ENCODE assay signal across 14 cellular contexts in the genomic region with DNA sequence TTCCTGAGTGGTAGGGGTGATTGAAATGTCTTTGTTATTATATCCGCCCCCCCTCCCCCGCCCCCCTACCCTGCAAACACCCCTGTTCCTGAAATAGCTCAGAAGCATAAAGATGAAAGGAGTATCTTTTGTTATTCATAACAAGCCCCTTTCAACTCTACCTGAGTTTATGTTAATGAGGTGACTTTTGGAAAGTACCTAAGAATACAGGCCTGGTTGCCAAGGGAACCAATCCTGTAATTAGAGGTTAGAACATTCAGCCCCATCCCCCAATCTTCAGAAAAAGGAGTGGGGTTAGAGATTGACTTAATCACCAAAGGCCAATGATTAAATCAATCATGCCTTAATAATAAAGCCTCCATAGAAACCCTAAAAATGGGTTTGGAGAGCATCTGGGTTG.
A peak's percentile ranks its signal among the peaks of the same experiment; 100 is the strongest.
DNase-seq lines count a peak whose midpoint lies in the region; ATAC-seq and TF ChIP-seq lines count a peak whose summit lies in the region.
"Had no signal": no experiment of that assay in that cellular context is flagged by ENCODE, and none has a peak within 500 bp of the region (broad histone marks: within the 10 kb centered on the region; RNA-seq: fewer than 3 reads in every experiment).

No MANE protein-coding gene starts in this region.

- H3K36me3 Mint-ChIP-seq in activated CD4-positive, alpha-beta memory T cell treated with anti-CD3 and anti-CD28 coated beads for 36 hours: peaks cover 3% of the 10 kb centered on the region
- H3K36me3 Mint-ChIP-seq in activated CD4-positive, alpha-beta memory T cell treated with anti-CD3 and anti-CD28 coated beads, Interleukin-2, amount 10 ng/mL, durations not matched to agents 7 days and 5 days (ENCODE audit: low read depth): no peaks in the 10 kb centered on the region
- H3K36me3 Mint-ChIP-seq in activated T-cell treated with anti-CD3 and anti-CD28 coated beads, Interleukin-2, amount 50 U/mL, for 72 hours (ENCODE audit: insufficient read depth in 2 of 2): no peaks in the 10 kb centered on the region
- no peaks in the 10 kb centered on the region for H3K36me3 Mint-ChIP-seq in stimulated activated naive B cell treated with anti-CD40 and anti-IgM and Interleukin-4, amounts not matched to agents 10 μg/mL and 1 μg/mL and 100 μg/mL, for 72 hours

- peaks cover 13% of the 10 kb centered on the region for H3K9me3 Mint-ChIP-seq in activated CD4-positive, alpha-beta memory T cell treated with anti-CD3 and anti-CD28 coated beads for 36 hours
- H3K9me3 Mint-ChIP-seq in activated CD4-positive, alpha-beta memory T cell treated with anti-CD3 and anti-CD28 coated beads, Interleukin-2, amount 10 ng/mL, durations not matched to agents 7 days and 5 days: peaks cover 2% of the 10 kb centered on the region
- H3K9me3 Mint-ChIP-seq in activated T-cell treated with anti-CD3 and anti-CD28 coated beads, Interleukin-2, amount 50 U/mL, for 72 hours: no peaks in the 10 kb centered on the region
- H3K9me3 Mint-ChIP-seq in stimulated activated naive B cell treated with anti-CD40 and anti-IgM and Interleukin-4, amounts not matched to agents 10 μg/mL and 1 μg/mL and 100 μg/mL, for 72 hours: peaks cover 0 to 4% of the 10 kb centered on the region in 2 donors

- H3K4me1 ChIP-seq in sigmoid colon: peaks cover 0 to 4% (median 2%) of the 10 kb centered on the region in 4 donors
- H3K4me1 ChIP-seq: left lung had no signal

- TF ChIP-seq CTCF in sigmoid colon (IDR thresholded peaks at IDR 0.05): no peak

- POLR2A ChIA-PET in activated CD4-positive, alpha-beta memory T cell treated with anti-CD3 and anti-CD28 coated beads for 36 hours (lab: Charles Lee): no interaction called here
- POLR2A ChIA-PET in activated CD4-positive, alpha-beta memory T cell treated with anti-CD3 and anti-CD28 coated beads, Interleukin-2, amount 10 ng/mL, durations not matched to agents 7 days and 5 days (lab: Charles Lee): no interaction called here

- intact Hi-C loops in activated CD4-positive, alpha-beta memory T cell treated with anti-CD3 and anti-CD28 coated beads for 36 hours (cut with micrococcal nuclease): no loop called here
- intact Hi-C loops in sigmoid colon (cut with DNase I): no loop called here

- no peak overlapping the region for H3K27ac ChIP-seq in sigmoid colon
- H3K27ac ChIP-seq: left lung had no signal

- no peak for TF ChIP-seq POLR2A in sigmoid colon (IDR thresholded peaks at IDR 0.05)

- no peak for TF ChIP-seq EP300 in sigmoid colon (IDR thresholded peaks at IDR 0.05)

- no peak overlapping the region for H3K4me3 ChIP-seq in sigmoid colon
- H3K4me3 ChIP-seq: left lung, tibial nerve had no signal

- H3K27me3 ChIP-seq in sigmoid colon: no peaks in the 10 kb centered on the region
- H3K27me3 ChIP-seq: left lung, tibial nerve had no signal

- no peaks in the 10 kb centered on the region for H3K9me3 ChIP-seq in sigmoid colon

- DNase-seq in activated CD4-positive, alpha-beta memory T cell treated with anti-CD3 and anti-CD28 coated beads for 36 hours: peak; percentile 13
- no peak for DNase-seq in activated CD4-positive, alpha-beta memory T cell treated with anti-CD3 and anti-CD28 coated beads, Interleukin-2, amount 10 ng/mL, durations not matched to agents 7 days and 5 days
- DNase-seq in activated T-cell treated with anti-CD3 and anti-CD28 coated beads, Interleukin-2, amount 50 U/mL, for 72 hours: peak; percentile 15 to 25
- no peak for DNase-seq in stimulated activated naive B cell treated with anti-CD40 and anti-IgM and Interleukin-4, amounts not matched to agents 10 μg/mL and 1 μg/mL and 100 μg/mL, for 72 hours
- DNase-seq in sigmoid colon (no peak), hepatic stellate cell (ENCODE audit: low spot score) (no peak)
- DNase-seq: Kasumi-1, left lung, NCI-H526, SW 1271 had no signal

- ATAC-seq in HG02798 (IDR thresholded peaks at IDR 0.05; ENCODE audit: poor library complexity, unreplicated experiment): peak; percentile 63
- ATAC-seq in activated T-cell treated with anti-CD3 and anti-CD28 coated beads, Interleukin-2, amount 50 U/mL, for 72 hours (replicated peaks in 1 of 2): peak; percentile 85
- peak; percentile 50 for ATAC-seq in stimulated activated naive B cell treated with anti-CD40 and anti-IgM and Interleukin-4, amounts not matched to agents 10 μg/mL and 1 μg/mL and 100 μg/mL, for 72 hours (replicated peaks)
- ATAC-seq in GM19023 (IDR thresholded peaks at IDR 0.05; ENCODE audit: unreplicated experiment): no peak
- ATAC-seq: left lung had no signal

- H3K4me3 Mint-ChIP-seq in activated CD4-positive, alpha-beta memory T cell treated with anti-CD3 and anti-CD28 coated beads for 36 hours: no peak overlapping the region
- no peak overlapping the region for H3K4me3 Mint-ChIP-seq in activated CD4-positive, alpha-beta memory T cell treated with anti-CD3 and anti-CD28 coated beads, Interleukin-2, amount 10 ng/mL, durations not matched to agents 7 days and 5 days
- peak overlapping the region in 1 of 2 donors; percentile 20 for H3K4me3 Mint-ChIP-seq in activated T-cell treated with anti-CD3 and anti-CD28 coated beads, Interleukin-2, amount 50 U/mL, for 72 hours
- H3K4me3 Mint-ChIP-seq in stimulated activated naive B cell treated with anti-CD40 and anti-IgM and Interleukin-4, amounts not matched to agents 10 μg/mL and 1 μg/mL and 100 μg/mL, for 72 hours: no peak overlapping the region
- H3K4me3 Mint-ChIP-seq: activated T-helper 1 cell treated with anti-CD3 and anti-CD28 coated beads, Interleukin-12 subunit alpha, Interleukin-12 subunit beta, Interleukin-2, Interleukin-4 antibody, amounts not matched to agents 30 ng/mL and 10 ng/mL and 1 ng/mL, durations not matched to agents 14 hours and 24 hours and 36 hours had no signal

- peaks cover 23% of the 10 kb centered on the region for H3K4me1 Mint-ChIP-seq in activated CD4-positive, alpha-beta memory T cell treated with anti-CD3 and anti-CD28 coated beads for 36 hours (ENCODE audit: low read depth)
- H3K4me1 Mint-ChIP-seq in activated CD4-positive, alpha-beta memory T cell treated with anti-CD3 and anti-CD28 coated beads, Interleukin-2, amount 10 ng/mL, durations not matched to agents 7 days and 5 days: no peaks in the 10 kb centered on the region
- peaks cover 13% of the 10 kb centered on the region for H3K4me1 Mint-ChIP-seq in activated T-cell treated with anti-CD3 and anti-CD28 coated beads, Interleukin-2, amount 50 U/mL, for 72 hours (ENCODE audit: low read depth)
- H3K4me1 Mint-ChIP-seq in stimulated activated naive B cell treated with anti-CD40 and anti-IgM and Interleukin-4, amounts not matched to agents 10 μg/mL and 1 μg/mL and 100 μg/mL, for 72 hours: peaks cover 4 to 7% of the 10 kb centered on the region in 2 donors

- peak overlapping the region; percentile 69 for H3K27ac Mint-ChIP-seq in activated CD4-positive, alpha-beta memory T cell treated with anti-CD3 and anti-CD28 coated beads for 36 hours
- H3K27ac Mint-ChIP-seq in activated CD4-positive, alpha-beta memory T cell treated with anti-CD3 and anti-CD28 coated beads, Interleukin-2, amount 10 ng/mL, durations not matched to agents 7 days and 5 days: no peak overlapping the region
- no peak overlapping the region for H3K27ac Mint-ChIP-seq in activated T-cell treated with anti-CD3 and anti-CD28 coated beads, Interleukin-2, amount 50 U/mL, for 72 hours
- H3K27ac Mint-ChIP-seq in stimulated activated naive B cell treated with anti-CD40 and anti-IgM and Interleukin-4, amounts not matched to agents 10 μg/mL and 1 μg/mL and 100 μg/mL, for 72 hours: no peak overlapping the region

- 25 to 55% methylated on average over 2 of the region's 2 CpGs for WGBS in sigmoid colon, 2 donors

- no peaks in the 10 kb centered on the region for H3K27me3 Mint-ChIP-seq in activated CD4-positive, alpha-beta memory T cell treated with anti-CD3 and anti-CD28 coated beads for 36 hours
- H3K27me3 Mint-ChIP-seq in activated CD4-positive, alpha-beta memory T cell treated with anti-CD3 and anti-CD28 coated beads, Interleukin-2, amount 10 ng/mL, durations not matched to agents 7 days and 5 days: no peaks in the 10 kb centered on the region
- no peaks in the 10 kb centered on the region for H3K27me3 Mint-ChIP-seq in activated T-cell treated with anti-CD3 and anti-CD28 coated beads, Interleukin-2, amount 50 U/mL, for 72 hours (ENCODE audit: low read depth)
- no peaks in the 10 kb centered on the region for H3K27me3 Mint-ChIP-seq in stimulated activated naive B cell treated with anti-CD40 and anti-IgM and Interleukin-4, amounts not matched to agents 10 μg/mL and 1 μg/mL and 100 μg/mL, for 72 hours

- H3K36me3 ChIP-seq in sigmoid colon: no peaks in the 10 kb centered on the region
- H3K36me3 ChIP-seq: left lung, tibial nerve had no signal

- CTCF ChIA-PET in activated CD4-positive, alpha-beta memory T cell treated with anti-CD3 and anti-CD28 coated beads for 36 hours (lab: Charles Lee): no interaction called here
- CTCF ChIA-PET in activated CD4-positive, alpha-beta memory T cell treated with anti-CD3 and anti-CD28 coated beads, Interleukin-2, amount 10 ng/mL, durations not matched to agents 7 days and 5 days (lab: Charles Lee): no interaction called here

Comparison
In these comparisons a context has a peak if more than half of its experiments do, and no peak if none do; other contexts are left out.
1. DNase-seq: peak in activated CD4-positive, alpha-beta memory T cell treated with anti-CD3 and anti-CD28 coated beads for 36 hours (single experiment) and activated T-cell treated with anti-CD3 and anti-CD28 coated beads, Interleukin-2, amount 50 U/mL, for 72 hours (2 of 2); none in activated CD4-positive, alpha-beta memory T cell treated with anti-CD3 and anti-CD28 coated beads, Interleukin-2, amount 10 ng/mL, durations not matched to agents 7 days and 5 days (single experiment), stimulated activated naive B cell treated with anti-CD40 and anti-IgM and Interleukin-4, amounts not matched to agents 10 μg/mL and 1 μg/mL and 100 μg/mL, for 72 hours (single experiment), sigmoid colon (single experiment) and hepatic stellate cell (single experiment).